8 cellular contexts compared by ENCODE assay signal in the genomic region with DNA sequence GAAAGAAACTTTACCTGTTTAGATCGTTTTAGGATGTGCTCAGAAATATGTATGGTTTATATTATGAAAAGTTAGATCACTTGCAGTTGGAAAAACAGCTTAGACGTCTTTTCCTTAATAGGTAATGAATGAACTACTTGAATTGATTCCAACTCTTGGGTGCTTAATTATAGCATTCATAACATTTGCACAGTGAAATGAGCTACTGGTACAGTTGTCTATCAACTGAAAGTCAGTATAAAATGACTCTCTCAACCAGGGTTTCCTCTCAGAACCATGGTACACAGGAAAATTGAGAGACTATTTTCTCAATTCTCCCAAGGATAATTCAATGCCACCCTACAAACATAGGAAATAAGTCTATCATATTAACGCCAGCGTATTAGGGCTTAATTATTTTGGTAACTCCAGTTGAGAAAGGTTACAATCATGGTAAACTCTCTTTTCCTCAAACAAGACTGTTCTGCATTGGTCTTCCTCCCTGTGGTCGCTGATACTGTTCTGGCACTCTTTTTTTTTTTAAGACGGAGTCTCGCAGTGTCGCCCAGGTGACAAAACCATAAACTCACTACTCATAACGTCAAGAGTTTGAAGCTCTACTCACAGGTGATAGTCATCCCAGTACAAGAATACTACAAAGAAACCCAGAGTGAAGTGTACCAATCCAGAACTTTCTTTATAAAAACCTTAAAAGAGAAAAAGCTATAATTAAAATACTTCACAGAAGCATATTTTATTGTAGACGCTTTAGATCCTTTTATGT. TPM values are rescaled to one million over a fixed set of nuclear protein-coding genes. Genes with fewer than 3 reads are reported as not detected.
DNase-seq lines count a peak whose midpoint lies in the region; ATAC-seq and TF ChIP-seq lines count a peak whose summit lies in the region.

No MANE protein-coding gene starts in this region.

- peak overlapping the region; percentile 83 for H3K4me3 ChIP-seq in AG04449 (ENCODE audit: low read depth, low read length)
- H3K4me3 ChIP-seq in GM12875 (ENCODE audit: low read depth, low read length): peak overlapping the region; percentile 32
- H3K4me3 ChIP-seq in OCI-LY7 (ENCODE audit: low read depth, low read length, poor library complexity, severe bottlenecking): peak overlapping the region; percentile 85
- H3K4me3 ChIP-seq in fibroblast of pulmonary artery (replicated peaks; ENCODE audit: low read depth, low read length): peak overlapping the region; percentile 64

- H3K79me2 ChIP-seq in OCI-LY7 (ENCODE audit: insufficient read depth, low read depth, low read length): peaks cover 69% of the 10 kb centered on the region

- no peak overlapping the region for H2AFZ ChIP-seq in OCI-LY7 (ENCODE audit: low read length)

- DNase-seq in AG04449 (ENCODE audit: low read depth, low spot score) (no peak), OCI-LY7 (ENCODE audit: low spot score) (peak; percentile 40), fibroblast of pulmonary artery (ENCODE audit: low read depth) (no peak), islet precursor cell (no peak), T1000 (lab: John Stamatoyannopoulos, UW) (no peak)
- DNase-seq in stimulated activated CD4-positive, alpha-beta T cell treated with anti-CD3 and anti-CD28 coated beads, Interleukin-4, amount 100 ng/mL, for 4 hours: no peak

- TF ChIP-seq CTCF in AG04449 (IDR thresholded peaks at IDR 0.05; ENCODE audit: insufficient read depth, low read length, missing control alignments) (no peak), GM12875 (IDR thresholded peaks at IDR 0.05; ENCODE audit: borderline replicate concordance, insufficient read depth, low read depth, low read length) (no peak), OCI-LY7 (conservative IDR thresholded peaks at IDR 0.05; ENCODE audit: low read length) (no peak), fibroblast of pulmonary artery (IDR thresholded peaks at IDR 0.05; ENCODE audit: low read length, missing control alignments) (no peak)

- H3K4me2 ChIP-seq in OCI-LY7 (ENCODE audit: low read length): peak overlapping the region; percentile 86

- no peaks in the 10 kb centered on the region for H3K9me2 ChIP-seq in OCI-LY7 (ENCODE audit: insufficient read depth, low read length)

- peaks cover 32% of the 10 kb centered on the region for H3K4me1 ChIP-seq in OCI-LY7 (ENCODE audit: insufficient read depth, low read length, poor library complexity, severe bottlenecking)

- peak overlapping the region; percentile 82 for H3K27ac ChIP-seq in OCI-LY7 (ENCODE audit: low read depth, low read length, poor library complexity, severe bottlenecking)

- POLR2A ChIA-PET in AG04449 (lab: Yijun Ruan, JAX) (interaction anchor here (1.2 kb wide), 1 partner anchor 591 kb away, joined by 3 read pairs; a partner anchor contains a TSS), OCI-LY7 (lab: Charles Lee) (interaction anchor here (0.6 to 2.1 kb wide), 7 partner anchors 9 to 541 kb away, joined by 3 to 9 read pairs (median 3); a partner anchor contains a TSS)

- no TSS peak for BruUV-seq in OCI-LY7 (replicated peaks; lab: Mats Ljungman, UMichigan)

- H3K36me3 ChIP-seq in OCI-LY7 (ENCODE audit: insufficient read depth, low read length): peaks cover 45% of the 10 kb centered on the region

- intact Hi-C loops in OCI-LY7 (cut with micrococcal nuclease; ENCODE audit: unreplicated experiment): loop anchor here (2.0 to 10.0 kb wide), 2 partner anchors 239 to 697 kb away; a partner anchor contains a TSS

- H3K9me3 ChIP-seq in OCI-LY7 (ENCODE audit: low read length): peaks cover 18% of the 10 kb centered on the region; the same call in 1 of the 2 replicates

- peaks cover 13% of the 10 kb centered on the region for H4K20me1 ChIP-seq in OCI-LY7 (ENCODE audit: insufficient read depth, low read length)

- peak; percentile 36 for ATAC-seq in HG03039 (IDR thresholded peaks at IDR 0.05; ENCODE audit: unreplicated experiment)

- CTCF ChIA-PET in AG04449 (lab: Yijun Ruan, JAX) (interaction anchor here (0.6 to 3.7 kb wide), 7 partner anchors 9 to 99 kb away, joined by 3 to 16 read pairs (median 4); a partner anchor contains a TSS), OCI-LY7 (lab: Charles Lee; ENCODE audit: unreplicated experiment) (no interaction called here)

RNA-seq across cellular contexts. Expression of a gene that starts 2.0 kb away (rescaled TPM):
- total RNA-seq in OCI-LY7 (2014; rRNA removed; shearing (Covaris generic)): 47.3 and 56.5 TPM in 2 replicates
- 71.0 and 77.7 TPM in 2 replicates for total RNA-seq in OCI-LY7 (2022)

Comparison
In these comparisons a context has a peak if more than half of its experiments do, and no peak if none do; other contexts are left out.
1. H3K4me3 ChIP-seq: peak in every context shown above with its lines; median percentile 85 in OCI-LY7; 83 in AG04449; 64 in fibroblast of pulmonary artery; 32 in GM12875.